ENCODE assay signal across 31 cellular contexts in the genomic region with DNA sequence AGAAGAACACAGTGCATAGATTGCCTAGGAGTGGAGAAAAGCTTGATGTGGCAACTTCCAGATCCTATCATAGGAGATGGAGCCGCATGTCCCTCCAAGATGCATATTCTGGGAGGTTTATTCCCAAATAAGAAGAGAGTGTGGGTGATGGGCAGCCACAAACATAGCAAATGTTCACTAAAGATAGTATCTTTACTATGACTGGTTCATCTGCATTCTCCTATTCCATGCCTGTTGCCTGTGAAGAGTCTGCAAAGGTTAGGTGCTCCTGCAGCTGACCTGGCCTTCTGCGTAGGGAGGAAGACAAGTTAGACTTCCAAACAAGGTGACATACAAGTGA. TPM values are rescaled to one million over a fixed set of nuclear protein-coding genes. Genes with fewer than 3 reads are reported as not detected.
A peak's percentile ranks its signal among the peaks of the same experiment; 100 is the strongest.
DNase-seq lines count a peak whose midpoint lies in the region; ATAC-seq and TF ChIP-seq lines count a peak whose summit lies in the region.
"Had no signal": no experiment of that assay in that cellular context is flagged by ENCODE, and none has a peak within 500 bp of the region (broad histone marks: within the 10 kb centered on the region; RNA-seq: fewer than 3 reads in every experiment).

No MANE protein-coding gene starts in this region.

- peak overlapping the region; percentile 64 for H3K27ac Mint-ChIP-seq in stimulated activated naive CD8-positive, alpha-beta T cell treated with anti-CD3 and anti-CD28 coated beads, Interleukin-15, Interleukin-2, amounts not matched to agents 100 ng/mL and 50 ng/mL, for 24 hours
- H3K27ac Mint-ChIP-seq in stimulated activated naive CD8-positive, alpha-beta T cell treated with anti-CD3 and anti-CD28 coated beads, Interleukin-15, amount 100 ng/mL, for 72 hours: no peak overlapping the region
- peak overlapping the region; percentile 41 for H3K27ac Mint-ChIP-seq in chondrocyte (ENCODE audit: unreplicated experiment)
- H3K27ac Mint-ChIP-seq: activated CD4-positive, alpha-beta memory T cell treated with anti-CD3 and anti-CD28 coated beads for 36 hours; effector memory CD8-positive, alpha-beta T cell; progenitor cell of endocrine pancreas had no signal

- TF ChIP-seq EP300 in SK-N-SH (IDR thresholded peaks at IDR 0.05; ENCODE audit: borderline replicate concordance in 1 of 2, low read depth in 1 of 2, low read length in 1 of 2): no peak

- H4K20me1 ChIP-seq in SK-N-SH (ENCODE audit: insufficient read depth): no peaks in the 10 kb centered on the region
- H4K20me1 ChIP-seq: BLaER1 treated with 17β-estradiol and CSF1 and Interleukin-3, amounts not matched to agents 10 nM and 100 nM had no signal

- H3F3A ChIP-seq in SK-N-SH (replicated peaks; ENCODE audit: insufficient read depth): peaks cover 36% of the 10 kb centered on the region

- H3K27me3 Mint-ChIP-seq in stimulated activated naive CD8-positive, alpha-beta T cell treated with anti-CD3 and anti-CD28 coated beads, Interleukin-15, Interleukin-2, amounts not matched to agents 100 ng/mL and 50 ng/mL, for 24 hours: no peaks in the 10 kb centered on the region
- H3K27me3 Mint-ChIP-seq in stimulated activated naive CD8-positive, alpha-beta T cell treated with anti-CD3 and anti-CD28 coated beads, Interleukin-15, amount 100 ng/mL, for 72 hours: no peaks in the 10 kb centered on the region
- H3K27me3 Mint-ChIP-seq in chondrocyte (ENCODE audit: low read depth): no peaks in the 10 kb centered on the region
- H3K27me3 Mint-ChIP-seq: activated CD4-positive, alpha-beta memory T cell treated with anti-CD3 and anti-CD28 coated beads for 36 hours; effector memory CD8-positive, alpha-beta T cell; progenitor cell of endocrine pancreas had no signal

- TF ChIP-seq CTCF in chondrocyte (IDR thresholded peaks at IDR 0.05) (no peak), gastrocnemius medialis (IDR thresholded peaks at IDR 0.05 in 4 of 5, conservative IDR thresholded peaks at IDR 0.05 in 1 of 5) (no peak), SK-N-SH (IDR thresholded peaks at IDR 0.05) (no peak)

- TF ChIP-seq RAD21 in SK-N-SH (IDR thresholded peaks at IDR 0.05; ENCODE audit: low read length): no peak

- H3K4me2 ChIP-seq in SK-N-SH: no peak overlapping the region

- no peaks in the 10 kb centered on the region for H3K9me3 ChIP-seq in gastrocnemius medialis
- H3K9me3 ChIP-seq in SK-N-SH: no peaks in the 10 kb centered on the region
- H3K9me3 ChIP-seq: BLaER1 treated with 17β-estradiol and CSF1 and Interleukin-3, amounts not matched to agents 10 nM and 100 nM; breast epithelium; colonic mucosa; HAP-1; heart left ventricle; neutrophil; SJCRH30 had no signal

- H3K79me2 ChIP-seq in SK-N-SH (ENCODE audit: insufficient read depth): no peaks in the 10 kb centered on the region

- peaks cover 89% of the 10 kb centered on the region for H3K4me1 Mint-ChIP-seq in stimulated activated naive CD8-positive, alpha-beta T cell treated with anti-CD3 and anti-CD28 coated beads, Interleukin-15, Interleukin-2, amounts not matched to agents 100 ng/mL and 50 ng/mL, for 24 hours (ENCODE audit: low read depth)
- H3K4me1 Mint-ChIP-seq in stimulated activated naive CD8-positive, alpha-beta T cell treated with anti-CD3 and anti-CD28 coated beads, Interleukin-15, amount 100 ng/mL, for 72 hours: peaks cover 86% of the 10 kb centered on the region
- H3K4me1 Mint-ChIP-seq in chondrocyte (ENCODE audit: low read depth): peaks cover 40% of the 10 kb centered on the region

- no peaks in the 10 kb centered on the region for H3K36me3 ChIP-seq in gastrocnemius medialis
- no peaks in the 10 kb centered on the region for H3K36me3 ChIP-seq in SK-N-SH (replicated peaks in 1 of 2; ENCODE audit: control insufficient read depth in 1 of 2, insufficient read depth in 2 of 2, low read length in 1 of 2)
- H3K36me3 ChIP-seq: BLaER1 treated with 17β-estradiol and CSF1 and Interleukin-3, amounts not matched to agents 10 nM and 100 nM; breast epithelium; colonic mucosa; HAP-1; heart left ventricle; neutrophil; SJCRH30 had no signal

- WGBS in SK-N-SH (ENCODE audit: low lambda C conversion rate): 64% methylated on average over 2 of the region's 2 CpGs

- in situ Hi-C loops in gastrocnemius medialis (cut with MboI; ENCODE audit: low sequenced_read_pairs in 4 of 4): no loop called here

- H3K27me3 ChIP-seq in gastrocnemius medialis: no peaks in the 10 kb centered on the region
- H3K27me3 ChIP-seq in SK-N-SH (ENCODE audit: insufficient read depth): no peaks in the 10 kb centered on the region
- H3K27me3 ChIP-seq: BLaER1 treated with 17β-estradiol and CSF1 and Interleukin-3, amounts not matched to agents 10 nM and 100 nM; breast epithelium; colonic mucosa; heart left ventricle; neutrophil; SJCRH30 had no signal

- no peak for TF ChIP-seq POLR2A in gastrocnemius medialis (IDR thresholded peaks at IDR 0.05)

- H3K4me3 ChIP-seq in gastrocnemius medialis: no peak overlapping the region
- H3K4me3 ChIP-seq in SK-N-SH (ENCODE audit: low read depth in 2 of 2, low read length in 1 of 2): no peak overlapping the region
- H3K4me3 ChIP-seq: BLaER1 treated with 17β-estradiol and CSF1 and Interleukin-3, amounts not matched to agents 10 nM and 100 nM; breast epithelium; colonic mucosa; HAP-1; heart left ventricle; lung; SJCRH30 had no signal

- no peak overlapping the region for H3K9ac ChIP-seq in SK-N-SH
- H3K9ac ChIP-seq: BLaER1 treated with 17β-estradiol and CSF1 and Interleukin-3, amounts not matched to agents 10 nM and 100 nM had no signal

- H3K9me3 Mint-ChIP-seq in stimulated activated naive CD8-positive, alpha-beta T cell treated with anti-CD3 and anti-CD28 coated beads, Interleukin-15, Interleukin-2, amounts not matched to agents 100 ng/mL and 50 ng/mL, for 24 hours: no peaks in the 10 kb centered on the region
- no peaks in the 10 kb centered on the region for H3K9me3 Mint-ChIP-seq in stimulated activated naive CD8-positive, alpha-beta T cell treated with anti-CD3 and anti-CD28 coated beads, Interleukin-15, amount 100 ng/mL, for 72 hours
- H3K9me3 Mint-ChIP-seq in chondrocyte (ENCODE audit: low read depth): no peaks in the 10 kb centered on the region
- H3K9me3 Mint-ChIP-seq: activated CD4-positive, alpha-beta memory T cell treated with anti-CD3 and anti-CD28 coated beads for 36 hours; effector memory CD8-positive, alpha-beta T cell had no signal

- H2AFZ ChIP-seq in SK-N-SH (ENCODE audit: low read depth): no peak overlapping the region

- DNase-seq in stimulated activated naive CD8-positive, alpha-beta T cell treated with anti-CD3 and anti-CD28 coated beads, Interleukin-15, amount 100 ng/mL, for 72 hours: no peak
- DNase-seq in chondrocyte (ENCODE audit: low spot score) (no peak), gastrocnemius medialis (no peak), SW480 (ENCODE audit: low spot score) (no peak), NCI-H2171 treated with DMSO at 0.1 percent for 48 hours (lab: John Stamatoyannopoulos, UW) (no peak), SK-N-SH (no peak), GM03348 (ENCODE audit: low spot score) (no peak)
- DNase-seq: activated CD4-positive, alpha-beta memory T cell treated with anti-CD3 and anti-CD28 coated beads for 36 hours; colonic mucosa; DMS79; effector memory CD8-positive, alpha-beta T cell; erythroblast; heart left ventricle; NCI-H1417; NCI-H2029 treated with DMSO at 0.1 percent for 48 hours; NCI-H774; SJCRH30; stimulated activated CD4-positive, alpha-beta T cell treated with anti-CD3 and anti-CD28 coated beads, Interleukin-15, amount 100 ng/mL, for 24 hours; stimulated activated naive CD4-positive, alpha-beta T cell had no signal

- CTCF ChIA-PET in SK-N-SH (lab: Yijun Ruan, JAX): interaction anchor here (0.9 to 6.1 kb wide), 4 partner anchors 12 to 328 kb away, joined by 3 to 43 read pairs (median 7); no protein-coding TSS in a partner anchor

- no peaks in the 10 kb centered on the region for H3K36me3 Mint-ChIP-seq in stimulated activated naive CD8-positive, alpha-beta T cell treated with anti-CD3 and anti-CD28 coated beads, Interleukin-15, Interleukin-2, amounts not matched to agents 100 ng/mL and 50 ng/mL, for 24 hours (ENCODE audit: low read depth)
- H3K36me3 Mint-ChIP-seq in chondrocyte (ENCODE audit: low read depth): no peaks in the 10 kb centered on the region
- H3K36me3 Mint-ChIP-seq: activated CD4-positive, alpha-beta memory T cell treated with anti-CD3 and anti-CD28 coated beads for 36 hours had no signal

- no peak for ATAC-seq in stimulated activated naive CD8-positive, alpha-beta T cell treated with anti-CD3 and anti-CD28 coated beads, Interleukin-15, amount 100 ng/mL, for 72 hours
- no peak for ATAC-seq in gastrocnemius medialis
- ATAC-seq: effector memory CD8-positive, alpha-beta T cell; heart left ventricle; sciatic nerve had no signal

- H3K27ac ChIP-seq in gastrocnemius medialis (peak overlapping the region in 3 of 4 donors; percentile 60 to 75 (median 65)), SK-N-SH (ENCODE audit: low read depth in 2 of 2, low read length in 1 of 2) (peak overlapping the region in 1 of 2 experiments; percentile 87; a peak in 1 of 4 replicates)
- H3K27ac ChIP-seq: BLaER1 treated with 17β-estradiol and CSF1 and Interleukin-3, amounts not matched to agents 10 nM and 100 nM; colonic mucosa; neutrophil; SJCRH30 had no signal

- H3K4me1 ChIP-seq in gastrocnemius medialis (peaks cover 10 to 18% of the 10 kb centered on the region in 2 donors), SK-N-SH (ENCODE audit: control insufficient read depth in 1 of 2, insufficient read depth in 2 of 2, low read depth in 1 of 2, low read length in 1 of 2) (peaks cover 6 to 27% of the 10 kb centered on the region in 2 experiments)
- H3K4me1 ChIP-seq: colonic mucosa had no signal

- H3K9me2 ChIP-seq in SK-N-SH: no peaks in the 10 kb centered on the region

- POLR2A ChIA-PET in SK-N-SH (lab: Yijun Ruan, JAX): no interaction called here

- intact Hi-C loops in gastrocnemius medialis (cut with DNase I; ENCODE audit: low total_unique reads): no loop called here

- H3K4me3 Mint-ChIP-seq in stimulated activated naive CD8-positive, alpha-beta T cell treated with anti-CD3 and anti-CD28 coated beads, Interleukin-15, Interleukin-2, amounts not matched to agents 100 ng/mL and 50 ng/mL, for 24 hours: no peak overlapping the region
- H3K4me3 Mint-ChIP-seq in stimulated activated naive CD8-positive, alpha-beta T cell treated with anti-CD3 and anti-CD28 coated beads, Interleukin-15, amount 100 ng/mL, for 72 hours: no peak overlapping the region
- H3K4me3 Mint-ChIP-seq in chondrocyte (ENCODE audit: unreplicated experiment): no peak overlapping the region
- H3K4me3 Mint-ChIP-seq: activated CD4-positive, alpha-beta memory T cell treated with anti-CD3 and anti-CD28 coated beads for 36 hours; effector memory CD8-positive, alpha-beta T cell had no signal

RNA-seq across cellular contexts. Expression of gene CCN6, which starts 14.5 kb away (rescaled TPM):
- total RNA-seq in chondrocyte (not detected in 3 replicates), gastrocnemius medialis (not detected)
- not detected in 2 replicates for polyA plus RNA-seq in SK-N-SH (2012; rRNA removed)
- polyA plus RNA-seq in SK-N-SH (2012; cell fraction: cytosol; rRNA removed): not detected in 2 replicates
- not detected in 2 replicates for polyA plus RNA-seq in SK-N-SH (2012; cell fraction: nucleus; rRNA removed)
- total RNA-seq: breast epithelium; colonic mucosa; fibroblast of villous mesenchyme; heart left ventricle; lung; progenitor cell of endocrine pancreas; SJCRH30; T-helper 1 cell treated with Interleukin-12 subunit alpha and Interleukin-12 subunit beta and Interleukin-4 antibody, amounts not matched to agents 30 ng/mL and 1 ng/mL, for 36 hours had no signal
- polyA plus RNA-seq: adipose tissue, AG04450, heart left ventricle, lung had no signal

RNA-seq across cellular contexts. Expression of gene TUBE1, which starts 47.9 kb away (rescaled TPM):
- 13.8 to 24.8 TPM (median 23.9 TPM) in 3 replicates for total RNA-seq in chondrocyte
- total RNA-seq in gastrocnemius medialis: 10 to 100 TPM in 2 of 4 donors, 1 to 10 TPM in 2; 6.1 to 14.7 (median 10.0) TPM
- 11.9 and 14.6 TPM in 2 replicates for polyA plus RNA-seq in SK-N-SH (2012; rRNA removed)
- 9.9 and 10.9 TPM in 2 replicates for polyA plus RNA-seq in SK-N-SH (2012; cell fraction: cytosol; rRNA removed)
- 22.4 and 46.4 TPM in 2 replicates for polyA plus RNA-seq in SK-N-SH (2012; cell fraction: nucleus; rRNA removed)

RNA-seq across cellular contexts. Expression of gene FAM229B, which starts 48.0 kb away (rescaled TPM):
- total RNA-seq in chondrocyte (25.7 to 37.5 TPM (median 27.9 TPM) in 3 replicates), gastrocnemius medialis (1 to 10 TPM in 2 of 4 donors, under 1 TPM in 2; 0.58 to 3.9 (median 1.1) TPM)
- 15.9 and 20.6 TPM in 2 replicates for polyA plus RNA-seq in SK-N-SH (2012; rRNA removed)
- polyA plus RNA-seq in SK-N-SH (2012; cell fraction: cytosol; rRNA removed): 18.5 and 21.2 TPM in 2 replicates
- 6.7 and 7.1 TPM in 2 replicates for polyA plus RNA-seq in SK-N-SH (2012; cell fraction: nucleus; rRNA removed)

Comparison
In these comparisons a context has a peak if more than half of its experiments do, and no peak if none do; other contexts are left out.
1. H3K27ac Mint-ChIP-seq: peak in stimulated activated naive CD8-positive, alpha-beta T cell treated with anti-CD3 and anti-CD28 coated beads, Interleukin-15, Interleukin-2, amounts not matched to agents 100 ng/mL and 50 ng/mL, for 24 hours (single experiment) and chondrocyte (single experiment); none in stimulated activated naive CD8-positive, alpha-beta T cell treated with anti-CD3 and anti-CD28 coated beads, Interleukin-15, amount 100 ng/mL, for 72 hours (0 of 2).